Comparison of ENCODE assay signal across 11 cellular contexts in the genomic region with DNA sequence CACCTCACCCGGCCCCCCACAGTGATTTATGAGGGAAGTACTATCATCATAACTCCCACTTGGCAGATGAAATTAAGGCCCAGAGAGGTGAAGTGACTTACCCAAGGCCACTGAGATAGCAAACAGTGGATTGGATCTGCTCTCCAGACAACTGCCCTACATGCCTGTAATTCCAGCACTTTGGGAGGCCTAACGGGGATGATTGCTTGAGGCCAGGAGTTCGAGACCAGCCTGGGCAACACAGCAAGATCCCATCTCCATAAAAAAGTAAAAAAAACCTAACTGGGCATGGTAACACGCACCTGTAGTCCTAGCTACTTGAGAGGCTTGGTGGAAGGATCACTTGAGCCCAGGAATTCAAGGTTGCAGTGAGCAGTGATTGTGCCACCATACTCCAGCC. TPM values are rescaled to one million over a fixed set of nuclear protein-coding genes. Genes with fewer than 3 reads are reported as not detected.
A peak's percentile ranks its signal among the peaks of the same experiment; 100 is the strongest.
DNase-seq lines count a peak whose midpoint lies in the region; ATAC-seq and TF ChIP-seq lines count a peak whose summit lies in the region.
"Had no signal": no experiment of that assay in that cellular context is flagged by ENCODE, and none has a peak within 500 bp of the region (broad histone marks: within the 10 kb centered on the region; RNA-seq: fewer than 3 reads in every experiment).

No MANE protein-coding gene starts in this region.

- H3K4me3 Mint-ChIP-seq in T-helper 2 cell treated with Interferon-gamma antibody and Interleukin-4, amounts not matched to agents 5 μg/mL and 100 μg/mL, for 36 hours, result no peak overlapping the region
- H3K4me3 Mint-ChIP-seq in Calu3 (ENCODE audit: low read depth, unreplicated experiment) (no peak overlapping the region), WTC11 (no peak overlapping the region)
- H3K4me3 Mint-ChIP-seq: CD8-positive, alpha-beta T cell; H9 had no signal

- no peaks in the 10 kb centered on the region for H3K27me3 Mint-ChIP-seq in T-helper 2 cell treated with Interferon-gamma antibody and Interleukin-4, amounts not matched to agents 5 μg/mL and 100 μg/mL, for 36 hours (ENCODE audit: low read depth)
- H3K27me3 Mint-ChIP-seq in Calu3 (ENCODE audit: unreplicated experiment) (no peaks in the 10 kb centered on the region), WTC11 (ENCODE audit: low read depth) (peaks cover 18% of the 10 kb centered on the region)

- no peak for DNase-seq in T-helper 2 cell treated with Interferon-gamma antibody and Interleukin-4, amounts not matched to agents 5 μg/mL and 100 μg/mL, for 36 hours (ENCODE audit: low spot score)
- no peak for DNase-seq in T-helper 2 cell
- no peak for DNase-seq in Calu3
- DNase-seq in WTC11 (ENCODE audit: low spot score), result no peak
- DNase-seq in NCI-H187 treated with DMSO at 0.1 percent for 48 hours (lab: John Stamatoyannopoulos, UW), result no peak
- no peak for DNase-seq in NOMO-1 (lab: John Stamatoyannopoulos, UW; ENCODE audit: unreplicated experiment in 2 of 2)
- no peak for DNase-seq in activated naive CD4-positive, alpha-beta T cell treated with Interleukin-2 at 50 U/mL for 16 hours
- DNase-seq: AML-193; CD8-positive, alpha-beta T cell; H9 had no signal

- CTCF ChIA-PET in Calu3 (lab: Charles Lee), result no interaction called here
- CTCF ChIA-PET in WTC11 (lab: Charles Lee), result no interaction called here

- TF ChIP-seq CTCF in Calu3 (IDR thresholded peaks at IDR 0.05; ENCODE audit: unreplicated experiment) (no peak), WTC11 (IDR thresholded peaks at IDR 0.05) (no peak)

- H3K4me1 Mint-ChIP-seq in T-helper 2 cell treated with Interferon-gamma antibody and Interleukin-4, amounts not matched to agents 5 μg/mL and 100 μg/mL, for 36 hours (ENCODE audit: low read depth), result peaks cover 42% of the 10 kb centered on the region
- peaks cover 23% of the 10 kb centered on the region for H3K4me1 Mint-ChIP-seq in Calu3 (ENCODE audit: low read depth, unreplicated experiment)
- H3K4me1 Mint-ChIP-seq in WTC11, result peaks cover 49% of the 10 kb centered on the region

- no TSS peak for BruUV-seq in Calu3 (replicated peaks; lab: Mats Ljungman, UMichigan)

- POLR2A ChIA-PET in WTC11 (lab: Charles Lee), result no interaction called here

- H3K36me3 Mint-ChIP-seq in T-helper 2 cell treated with Interferon-gamma antibody and Interleukin-4, amounts not matched to agents 5 μg/mL and 100 μg/mL, for 36 hours (ENCODE audit: low read depth), result peaks cover 3% of the 10 kb centered on the region
- peaks cover 19% of the 10 kb centered on the region for H3K36me3 Mint-ChIP-seq in Calu3 (ENCODE audit: insufficient read depth, unreplicated experiment)
- H3K36me3 Mint-ChIP-seq in WTC11, result peaks cover 10% of the 10 kb centered on the region
- H3K36me3 Mint-ChIP-seq: CD8-positive, alpha-beta T cell had no signal

- intact Hi-C loops in Calu3 (cut with micrococcal nuclease; ENCODE audit: unreplicated experiment), result no loop called here

- no peaks in the 10 kb centered on the region for H3K9me3 Mint-ChIP-seq in T-helper 2 cell treated with Interferon-gamma antibody and Interleukin-4, amounts not matched to agents 5 μg/mL and 100 μg/mL, for 36 hours
- no peaks in the 10 kb centered on the region for H3K9me3 Mint-ChIP-seq in Calu3 (ENCODE audit: low read depth, unreplicated experiment)
- H3K9me3 Mint-ChIP-seq in WTC11, result 0 out of 2 replicates have a peak, but pooled peaks cover 3% of the 10 kb centered on the region
- H3K9me3 Mint-ChIP-seq: CD8-positive, alpha-beta T cell had no signal

- no peak for ATAC-seq in WTC11
- ATAC-seq: A549; CD8-positive, alpha-beta T cell had no signal

- H3K27ac Mint-ChIP-seq in T-helper 2 cell treated with Interferon-gamma antibody and Interleukin-4, amounts not matched to agents 5 μg/mL and 100 μg/mL, for 36 hours, result peak overlapping the region; percentile 59
- H3K27ac Mint-ChIP-seq in Calu3 (ENCODE audit: unreplicated experiment) (peak overlapping the region; percentile 33), WTC11 (no peak overlapping the region)
- H3K27ac Mint-ChIP-seq: CD8-positive, alpha-beta T cell; H9 had no signal

TF ChIP-seq in WTC11, 78 proteins besides CTCF, POLR2A, EP300 and RAD21:
- peak; percentile 78; the same call in 1 of the 2 replicates for TF ChIP-seq ZNF121 (CRISPR knock-in tag; IDR thresholded peaks at IDR 0.05)
- no peak for TF ChIP-seq FOXP1 (CRISPR knock-in tag; IDR thresholded peaks at IDR 0.05; ENCODE audit: borderline replicate concordance)

RNA-seq across cellular contexts. Expression of a gene that starts 14.2 kb away (rescaled TPM):
- total RNA-seq in Calu3 (2022), result 21.5 and 23.2 TPM in 2 replicates
- 14.8 to 21.9 TPM (median 15.4 TPM) in 3 replicates for total RNA-seq in WTC11 (2021)

RNA-seq across cellular contexts. Expression of a gene that starts 57.8 kb away (rescaled TPM):
- 226 and 233 TPM in 2 replicates for total RNA-seq in Calu3 (2022)
- total RNA-seq in WTC11 (2021), result 124 to 132 TPM (median 130 TPM) in 3 replicates
